In genomic region chr6:34701199-34701598, GRCh38 we compare ENCODE assay signal across 28 cellular contexts.
"Had no signal": no experiment of that assay in that cellular context is flagged by ENCODE, and none has a peak within 500 bp of the region (broad histone marks: within the 10 kb centered on the region; RNA-seq: fewer than 3 reads in every experiment).

No MANE protein-coding gene starts in this region.

- H3K27ac ChIP-seq: epithelial cell of prostate, esophagus muscularis mucosa, gastrocnemius medialis, heart right ventricle, parathyroid adenoma, prostate gland, spleen, suprapubic skin, thyroid gland, upper lobe of left lung, vagina had no signal

- H3K27me3 ChIP-seq: esophagus muscularis mucosa, gastrocnemius medialis, heart right ventricle, spleen, suprapubic skin, thyroid gland, upper lobe of left lung, vagina had no signal

- H3K4me3 ChIP-seq: esophagus muscularis mucosa, gastrocnemius medialis, heart right ventricle, mucosa of descending colon, prostate gland, spleen, suprapubic skin, thyroid gland, upper lobe of left lung, vagina had no signal

- H3K9me3 ChIP-seq: esophagus muscularis mucosa, gastrocnemius medialis, heart right ventricle, mucosa of descending colon, prostate gland, spleen, suprapubic skin, thyroid gland, upper lobe of left lung, vagina had no signal

- H2AFZ ChIP-seq: parathyroid adenoma had no signal

- H3K9ac ChIP-seq: parathyroid adenoma had no signal

- DNase-seq: effector memory CD8-positive, alpha-beta T cell; gastrocnemius medialis; heart right ventricle; hypothalamus; kidney glomerular epithelial cell; mammary epithelial cell; mucosa of descending colon; natural killer cell; occipital lobe; spleen; stimulated activated CD4-positive, alpha-beta T cell treated with anti-CD3 and anti-CD28 coated beads, Interleukin-15, amount 100 ng/mL, for 24 hours; stimulated activated CD4-positive, alpha-beta T cell treated with anti-CD3 and anti-CD28 coated beads, Interleukin-1b, Interleukin-23, amount 100 ng/mL, for 48 hours; stimulated activated CD4-positive, alpha-beta T cell treated with anti-CD3 and anti-CD28 coated beads, Interleukin-4, amount 100 ng/mL, for 24 hours; stimulated activated naive CD4-positive, alpha-beta T cell; thyroid gland; upper lobe of left lung had no signal

- H3K4me1 ChIP-seq: parathyroid adenoma, prostate gland, vagina had no signal

- FAIRE-seq: colon, islet of Langerhans had no signal

- ATAC-seq: effector memory CD8-positive, alpha-beta T cell; gastrocnemius medialis; heart right ventricle; left lobe of liver; mucosa of descending colon; natural killer cell; sciatic nerve had no signal

- H3K27me3 Mint-ChIP-seq: dendritic cell treated with granulocyte-macrophage colony-stimulating factor and Interleukin-4, amounts not matched to agents 40 ng/mL and 50 ng/mL, for 4 days; effector memory CD8-positive, alpha-beta T cell had no signal

- H3K36me3 ChIP-seq: esophagus muscularis mucosa, gastrocnemius medialis, heart right ventricle, prostate gland, spleen, suprapubic skin, thyroid gland, upper lobe of left lung, vagina had no signal

- H3K36me3 Mint-ChIP-seq: natural killer cell had no signal

- H3K4me3 Mint-ChIP-seq: dendritic cell treated with granulocyte-macrophage colony-stimulating factor and Interleukin-4, amounts not matched to agents 40 ng/mL and 50 ng/mL, for 4 days; effector memory CD8-positive, alpha-beta T cell; natural killer cell; neural crest cell had no signal

- H3K9me3 Mint-ChIP-seq: dendritic cell treated with granulocyte-macrophage colony-stimulating factor and Interleukin-4, amounts not matched to agents 40 ng/mL and 50 ng/mL, for 4 days; effector memory CD8-positive, alpha-beta T cell; natural killer cell; neural crest cell had no signal

- H3K27ac Mint-ChIP-seq: dendritic cell treated with granulocyte-macrophage colony-stimulating factor and Interleukin-4, amounts not matched to agents 40 ng/mL and 50 ng/mL, for 4 days; effector memory CD8-positive, alpha-beta T cell; natural killer cell had no signal
